ENCODE assay signal across 17 cellular contexts in genomic region chr2:11521730-11522129, GRCh38. TPM values are rescaled to one million over a fixed set of nuclear protein-coding genes. Genes with fewer than 3 reads are reported as not detected.
DNase-seq lines count a peak whose midpoint lies in the region; ATAC-seq, FAIRE-seq and TF ChIP-seq lines count a peak whose summit lies in the region.
"Had no signal": no experiment of that assay in that cellular context is flagged by ENCODE, and none has a peak within 500 bp of the region (broad histone marks: within the 10 kb centered on the region; RNA-seq: fewer than 3 reads in every experiment).

No MANE protein-coding gene starts in this region.

- WGBS in HepG2 (ENCODE audit: low lambda C conversion rate) = 86% methylated on average over 9 of the region's 9 CpGs
- 69% methylated on average over 9 of the region's 9 CpGs for WGBS in right lobe of liver (ENCODE audit: insufficient coverage, low coverage, low lambda C conversion rate, missing lambda C conversion rate)

- TF ChIP-seq CTCF in HepG2 (CRISPR knock-in tag; IDR thresholded peaks at IDR 0.05) = no peak
- TF ChIP-seq CTCF in right lobe of liver (IDR thresholded peaks at IDR 0.05) = no peak
- TF ChIP-seq CTCF in neural crest cell (conservative IDR thresholded peaks at IDR 0.05) = no peak
- no peak for TF ChIP-seq CTCF in MCF 10A (IDR thresholded peaks at IDR 0.05; ENCODE audit: unreplicated experiment)
- no peak for TF ChIP-seq CTCF in chondrocyte (IDR thresholded peaks at IDR 0.05)

- no peak for ATAC-seq in HepG2
- no peak for ATAC-seq in right lobe of liver
- ATAC-seq: GM12878 had no signal

- peaks cover 10 to 20% of the 10 kb centered on the region in 2 experiments; a peak in 4 of 5 replicates for H3K36me3 ChIP-seq in HepG2 (replicated peaks in 1 of 2; ENCODE audit: control insufficient read depth in 1 of 2, insufficient read depth in 2 of 2, low read length in 2 of 2)
- no peaks in the 10 kb centered on the region for H3K36me3 ChIP-seq in right lobe of liver
- no peaks in the 10 kb centered on the region for H3K36me3 ChIP-seq in effector memory CD4-positive, alpha-beta T cell (ENCODE audit: control insufficient read depth, insufficient read depth, low read length)
- H3K36me3 ChIP-seq: BLaER1 had no signal

- H3K27me3 Mint-ChIP-seq in neural crest cell (ENCODE audit: low read depth) (no peaks in the 10 kb centered on the region), MCF 10A (ENCODE audit: insufficient read depth, unreplicated experiment) (peaks cover 6% of the 10 kb centered on the region), chondrocyte (ENCODE audit: low read depth) (peaks cover 2% of the 10 kb centered on the region)

- peak overlapping the region; percentile 18 for H3K4me3 Mint-ChIP-seq in neural crest cell
- H3K4me3 Mint-ChIP-seq in MCF 10A (ENCODE audit: unreplicated experiment) = no peak overlapping the region
- H3K4me3 Mint-ChIP-seq in chondrocyte (ENCODE audit: unreplicated experiment) = no peak overlapping the region
- H3K4me3 Mint-ChIP-seq: CD8-positive, alpha-beta memory T cell; H9 had no signal

- POLR2A ChIA-PET in HepG2 (lab: Yijun Ruan, JAX) (no interaction called here), MCF 10A (lab: Yijun Ruan, JAX) (no interaction called here)

- H3K4me3 ChIP-seq in HepG2 (replicated peaks in 1 of 3; ENCODE audit: insufficient read depth in 1 of 3, low read depth in 2 of 3, low read length in 3 of 3) = no peak overlapping the region
- no peak overlapping the region for H3K4me3 ChIP-seq in right lobe of liver
- no peak overlapping the region for H3K4me3 ChIP-seq in effector memory CD4-positive, alpha-beta T cell (ENCODE audit: insufficient read depth, low read depth, low read length, poor library complexity, severe bottlenecking)
- H3K4me3 ChIP-seq: BLaER1, GM12878 had no signal

- H3K9me3 ChIP-seq in HepG2 (ENCODE audit: low read length) (no peaks in the 10 kb centered on the region), right lobe of liver (no peaks in the 10 kb centered on the region)
- H3K9me3 ChIP-seq in effector memory CD4-positive, alpha-beta T cell (ENCODE audit: control insufficient read depth, low read length) = no peaks in the 10 kb centered on the region

- CTCF ChIA-PET in HepG2 (lab: Yijun Ruan, JAX; ENCODE audit: low intra/inter-chr PET ratio, low total read pairs) (no interaction called here), MCF 10A (lab: Yijun Ruan, JAX) (interaction anchor here (1.6 kb wide), 1 partner anchor 13 kb away, joined by 3 read pairs; no protein-coding TSS in a partner anchor)

- H3K4me1 Mint-ChIP-seq in neural crest cell (peaks cover 73% of the 10 kb centered on the region), MCF 10A (ENCODE audit: insufficient read depth, unreplicated experiment) (no peaks in the 10 kb centered on the region), chondrocyte (ENCODE audit: low read depth) (no peaks in the 10 kb centered on the region)
- H3K4me1 Mint-ChIP-seq: CD8-positive, alpha-beta memory T cell had no signal

- H2AFZ ChIP-seq in HepG2 (ENCODE audit: low read length) = no peak overlapping the region

- H3K4me1 ChIP-seq in HepG2 (ENCODE audit: insufficient read depth, low read length) = peaks cover 57% of the 10 kb centered on the region
- H3K4me1 ChIP-seq in right lobe of liver = no peaks in the 10 kb centered on the region
- H3K4me1 ChIP-seq in effector memory CD4-positive, alpha-beta T cell (ENCODE audit: control insufficient read depth, insufficient read depth, low read length, poor library complexity, severe bottlenecking) = no peaks in the 10 kb centered on the region
- H3K4me1 ChIP-seq: BLaER1 had no signal

- H3K27ac ChIP-seq in HepG2 (ENCODE audit: extremely low read length, insufficient read depth, low read length) (no peak overlapping the region), right lobe of liver (no peak overlapping the region)
- no peak overlapping the region for H3K27ac ChIP-seq in effector memory CD4-positive, alpha-beta T cell (ENCODE audit: insufficient read depth, low read length, poor library complexity, severe bottlenecking)
- H3K27ac ChIP-seq: 22Rv1, BLaER1 had no signal

- H3K9ac ChIP-seq in HepG2 (ENCODE audit: insufficient read depth, low read depth, low read length) = no peak overlapping the region
- H3K9ac ChIP-seq: BLaER1 had no signal

- peaks cover 87% of the 10 kb centered on the region for H3K79me2 ChIP-seq in HepG2 (ENCODE audit: insufficient read depth, low read length)

- TF ChIP-seq POLR2A in HepG2 (IDR thresholded peaks at IDR 0.05; ENCODE audit: insufficient read depth in 1 of 2, low read depth in 2 of 2, low read length in 2 of 2) (no peak), right lobe of liver (IDR thresholded peaks at IDR 0.05) (no peak)

- in situ Hi-C loops in HepG2 (cut with HindIII; ENCODE audit: extremely low pct_ligation_motif_present, low pct_unique_long_range_greater_than_20kb) = no loop called here

- H3K9me3 Mint-ChIP-seq in neural crest cell (peaks cover 3% of the 10 kb centered on the region), MCF 10A (ENCODE audit: unreplicated experiment) (no peaks in the 10 kb centered on the region), chondrocyte (ENCODE audit: low read depth) (peaks cover 5% of the 10 kb centered on the region)

- no TSS peak for BruUV-seq in HepG2 (replicated peaks; lab: Mats Ljungman, UMichigan)
- BruUV-seq in MCF 10A (replicated peaks; lab: Mats Ljungman, UMichigan) = no TSS peak

- H3K27me3 ChIP-seq in HepG2 (ENCODE audit: control insufficient read depth in 1 of 2, insufficient read depth in 2 of 2, low read length in 2 of 2) = no peaks in the 10 kb centered on the region
- H3K27me3 ChIP-seq in right lobe of liver = no peaks in the 10 kb centered on the region
- no peaks in the 10 kb centered on the region for H3K27me3 ChIP-seq in effector memory CD4-positive, alpha-beta T cell (replicated peaks; ENCODE audit: control insufficient read depth, insufficient read depth, low read length, poor library complexity, severe bottlenecking)
- H3K27me3 ChIP-seq: BLaER1 had no signal

- no peaks in the 10 kb centered on the region for H4K20me1 ChIP-seq in HepG2 (ENCODE audit: insufficient read depth, low read length)
- H4K20me1 ChIP-seq: BLaER1 had no signal

- H3K27ac Mint-ChIP-seq in neural crest cell (ENCODE audit: unreplicated experiment) = no peak overlapping the region
- no peak overlapping the region for H3K27ac Mint-ChIP-seq in MCF 10A (ENCODE audit: low read depth, unreplicated experiment)
- no peak overlapping the region for H3K27ac Mint-ChIP-seq in chondrocyte (ENCODE audit: unreplicated experiment)
- H3K27ac Mint-ChIP-seq: CD8-positive, alpha-beta memory T cell; H9 had no signal

- TF ChIP-seq EP300 in HepG2 (IDR thresholded peaks at IDR 0.05; ENCODE audit: low read depth in 2 of 2, low read length in 2 of 2) (no peak), HepG2 (CRISPR knock-in tag; IDR thresholded peaks at IDR 0.05; ENCODE audit: borderline replicate concordance) (no peak)

- H3K36me3 Mint-ChIP-seq in neural crest cell (ENCODE audit: low read depth) = peaks cover 41% of the 10 kb centered on the region
- no peaks in the 10 kb centered on the region for H3K36me3 Mint-ChIP-seq in MCF 10A (ENCODE audit: insufficient read depth, unreplicated experiment)
- peaks cover 2% of the 10 kb centered on the region for H3K36me3 Mint-ChIP-seq in chondrocyte (ENCODE audit: low read depth)

- no peak for FAIRE-seq in HepG2 (lab: Jason Lieb, UNC)
- FAIRE-seq: GM12878, GM18507 had no signal

- DNase-seq in HepG2 (ENCODE audit: low spot score) (no peak), right lobe of liver (no peak), foreskin melanocyte (peak; percentile 25), neural crest cell (ENCODE audit: low read depth, low spot score) (no peak), MCF 10A (ENCODE audit: unreplicated experiment) (no peak), medulla oblongata (ENCODE audit: extremely low spot score) (no peak), chondrocyte (ENCODE audit: low spot score) (no peak)
- no peak for DNase-seq in effector memory CD4-positive, alpha-beta T cell
- DNase-seq: Calu3; CD8-positive, alpha-beta memory T cell; DMS79; GOT3; H9 had no signal

- TF ChIP-seq RAD21 in HepG2 (CRISPR knock-in tag; IDR thresholded peaks at IDR 0.05) = no peak

- intact Hi-C loops in HepG2 (cut with micrococcal nuclease; ENCODE audit: unreplicated experiment) = no loop called here
- intact Hi-C loops in right lobe of liver (cut with DNase I) = no loop called here
- intact Hi-C loops in MCF 10A (cut with micrococcal nuclease) = no loop called here

- H3K4me2 ChIP-seq in HepG2 (ENCODE audit: low read depth, low read length) = no peak overlapping the region
- H3K4me2 ChIP-seq: BLaER1 had no signal

RNA-seq across cellular contexts. Expression of gene GREB1, which starts 12.1 kb away (rescaled TPM):
- total RNA-seq in HepG2 (2016; rRNA removed; fragmentation: Illumina TruSeq; extraction: Trizol) (61.2 and 64.2 TPM in 2 replicates), right lobe of liver (10 to 100 TPM in 2 of 6 experiments, 1 to 10 TPM in 4; 1.6 to 19.5 (median 6.5) TPM), neural crest cell (132 and 143 TPM in 2 replicates), MCF 10A (2022) (1.7 and 2.3 TPM in 2 replicates), chondrocyte (0.52 to 2.2 TPM (median 1.6 TPM) in 3 replicates)
- 22.9 and 28.7 TPM in 2 replicates for total RNA-seq in HepG2 (2016; cell fraction: cytosol; rRNA removed; fragmentation: Illumina TruSeq; extraction: Trizol; ENCODE audit: low read depth)
- total RNA-seq in HepG2 (2016; cell fraction: insoluble cytoplasmic fraction; rRNA removed; fragmentation: Illumina TruSeq; extraction: Trizol) = 62.9 and 63.8 TPM in 2 replicates
- total RNA-seq in HepG2 (2016; cell fraction: membrane; rRNA removed; fragmentation: Illumina TruSeq; extraction: Trizol) = 43.0 and 57.1 TPM in 2 replicates
- total RNA-seq in HepG2 (2016; cell fraction: nucleus; rRNA removed; fragmentation: Illumina TruSeq; extraction: Trizol) = 118 and 132 TPM in 2 replicates
- 26.8 and 31.3 TPM in 2 replicates for polyA plus RNA-seq in HepG2 (2011; rRNA removed)
- polyA plus RNA-seq in HepG2 (2011; cell fraction: cytosol; rRNA removed) = 20.4 and 21.0 TPM in 2 replicates
- polyA plus RNA-seq in HepG2 (2011; cell fraction: nucleus; rRNA removed) = 110 and 130 TPM in 2 replicates
- polyA plus RNA-seq in HepG2 (2012) = 47.0 and 84.0 TPM in 2 replicates
- 10.7 and 14.3 TPM in 2 replicates for polyA plus RNA-seq in HepG2 (2016; cell fraction: cytosol; fragmentation: Illumina TruSeq; extraction: Trizol; ENCODE audit: low read depth)
- polyA plus RNA-seq in HepG2 (2016; cell fraction: insoluble cytoplasmic fraction; fragmentation: Illumina TruSeq; extraction: Trizol; ENCODE audit: low read depth) = 38.8 and 51.0 TPM in 2 replicates
- polyA plus RNA-seq in HepG2 (2016; cell fraction: membrane; fragmentation: Illumina TruSeq; extraction: Trizol; ENCODE audit: low read depth) = 17.8 and 18.3 TPM in 2 replicates
- 158 and 174 TPM in 2 replicates for polyA plus RNA-seq in HepG2 (2016; cell fraction: nucleus; fragmentation: Illumina TruSeq; extraction: Trizol; ENCODE audit: insufficient read depth, low read depth)
- 1.5 and 97.9 TPM in 2 replicates for polyA minus RNA-seq in HepG2 (2011; rRNA and poly(A)+ RNA removed; ENCODE audit: low replicate concordance)
- polyA minus RNA-seq in HepG2 (2011; cell fraction: cytosol; rRNA and poly(A)+ RNA removed) = 60.3 and 64.2 TPM in 2 replicates
- polyA minus RNA-seq in HepG2 (2011; cell fraction: nucleus; rRNA and poly(A)+ RNA removed) = 142 and 160 TPM in 2 replicates

RNA-seq across cellular contexts. Expression of gene E2F6, which starts 55.8 kb away (rescaled TPM):
- total RNA-seq in HepG2 (2016; rRNA removed; fragmentation: Illumina TruSeq; extraction: Trizol) (36.0 and 40.1 TPM in 2 replicates), right lobe of liver (1 to 10 TPM; 4.4 to 9.9 (median 5.8) TPM), neural crest cell (28.5 and 28.9 TPM in 2 replicates), MCF 10A (2022) (16.1 and 16.6 TPM in 2 replicates), chondrocyte (14.2 to 17.7 TPM (median 15.1 TPM) in 3 replicates)
- total RNA-seq in HepG2 (2016; cell fraction: cytosol; rRNA removed; fragmentation: Illumina TruSeq; extraction: Trizol; ENCODE audit: low read depth) = 13.0 and 13.9 TPM in 2 replicates
- 36.8 and 38.9 TPM in 2 replicates for total RNA-seq in HepG2 (2016; cell fraction: insoluble cytoplasmic fraction; rRNA removed; fragmentation: Illumina TruSeq; extraction: Trizol)
- total RNA-seq in HepG2 (2016; cell fraction: membrane; rRNA removed; fragmentation: Illumina TruSeq; extraction: Trizol) = 37.8 and 40.8 TPM in 2 replicates
- total RNA-seq in HepG2 (2016; cell fraction: nucleus; rRNA removed; fragmentation: Illumina TruSeq; extraction: Trizol) = 35.5 and 39.9 TPM in 2 replicates
- 22.6 and 27.3 TPM in 2 replicates for polyA plus RNA-seq in HepG2 (2011; rRNA removed)
- polyA plus RNA-seq in HepG2 (2011; cell fraction: cytosol; rRNA removed) = 9.9 and 16.5 TPM in 2 replicates
- polyA plus RNA-seq in HepG2 (2011; cell fraction: nucleus; rRNA removed) = 15.6 and 16.3 TPM in 2 replicates
- polyA plus RNA-seq in HepG2 (2012) = 28.6 and 31.7 TPM in 2 replicates
- 10.7 and 15.9 TPM in 2 replicates for polyA plus RNA-seq in HepG2 (2016; cell fraction: cytosol; fragmentation: Illumina TruSeq; extraction: Trizol; ENCODE audit: low read depth)
- polyA plus RNA-seq in HepG2 (2016; cell fraction: insoluble cytoplasmic fraction; fragmentation: Illumina TruSeq; extraction: Trizol; ENCODE audit: low read depth) = 49.4 and 50.1 TPM in 2 replicates
- 27.3 and 31.7 TPM in 2 replicates for polyA plus RNA-seq in HepG2 (2016; cell fraction: membrane; fragmentation: Illumina TruSeq; extraction: Trizol; ENCODE audit: low read depth)
- 72.4 and 76.7 TPM in 2 replicates for polyA plus RNA-seq in HepG2 (2016; cell fraction: nucleus; fragmentation: Illumina TruSeq; extraction: Trizol; ENCODE audit: insufficient read depth, low read depth)
- polyA minus RNA-seq in HepG2 (2011; rRNA and poly(A)+ RNA removed; ENCODE audit: low replicate concordance) = 8.6 and 12.9 TPM in 2 replicates
- polyA minus RNA-seq in HepG2 (2011; cell fraction: cytosol; rRNA and poly(A)+ RNA removed) = 10.9 and 11.8 TPM in 2 replicates
- 32.4 and 33.1 TPM in 2 replicates for polyA minus RNA-seq in HepG2 (2011; cell fraction: nucleus; rRNA and poly(A)+ RNA removed)
